ENCODE assay signal across 25 cellular contexts in genomic region chr15:66038387-66039116, GRCh38.
DNase-seq lines count a peak whose midpoint lies in the region; ATAC-seq and TF ChIP-seq lines count a peak whose summit lies in the region.
"Had no signal": no experiment of that assay in that cellular context is flagged by ENCODE, and none has a peak within 500 bp of the region (broad histone marks: within the 10 kb centered on the region; RNA-seq: fewer than 3 reads in every experiment).

No MANE protein-coding gene starts in this region.

- TF ChIP-seq CTCF in H9 (conservative IDR thresholded peaks at IDR 0.05) (no peak), sigmoid colon (IDR thresholded peaks at IDR 0.05) (no peak)

- no peaks in the 10 kb centered on the region for H3K79me1 ChIP-seq in H9 (ENCODE audit: insufficient read depth, low read depth, low read length, poor library complexity, severe bottlenecking)

- H3K27me3 ChIP-seq in H9 (ENCODE audit: insufficient read depth, low read length) (no peaks in the 10 kb centered on the region), sigmoid colon (peaks cover 5 to 70% (median 11%) of the 10 kb centered on the region in 3 donors)

- H3K9me3 Mint-ChIP-seq in H9 = peaks cover 8 to 12% of the 10 kb centered on the region in 2 experiments
- H3K9me3 Mint-ChIP-seq: activated B cell treated with CpG ODN at 0.5 μM for 24 hours; activated naive CD4-positive, alpha-beta T cell treated with anti-CD3 and anti-CD28 coated beads, Interleukin-2, amount 50 U/mL, for 72 hours had no signal

- no peak overlapping the region for H3K4me3 ChIP-seq in sigmoid colon

- peaks cover 8% of the 10 kb centered on the region; the same call in 1 of the 2 replicates for H3K4me1 ChIP-seq in H9 (ENCODE audit: insufficient read depth, low read length)
- no peaks in the 10 kb centered on the region for H3K4me1 ChIP-seq in sigmoid colon

- H3K4me3 Mint-ChIP-seq in H9 = no peak overlapping the region; a peak in 1 of 5 replicates
- H3K4me3 Mint-ChIP-seq: activated B cell treated with CpG ODN at 0.5 μM for 24 hours; CD8-positive, alpha-beta memory T cell had no signal

- no peaks in the 10 kb centered on the region for H3K36me3 ChIP-seq in sigmoid colon
- H3K36me3 ChIP-seq: neutrophil had no signal

- intact Hi-C loops in sigmoid colon (cut with DNase I) = no loop called here

- no peak overlapping the region for H4K5ac ChIP-seq in H9 (ENCODE audit: insufficient read length, low read depth, low read length)

- DNase-seq in DMS 273 (lab: John Stamatoyannopoulos, UW; ENCODE audit: unreplicated experiment) (peak; percentile 28), DMS 273 treated with DMSO at 0.1 percent for 48 hours (lab: John Stamatoyannopoulos, UW) (no peak), H9 (peak; percentile 51), astrocyte of the hippocampus (ENCODE audit: low read depth, low spot score) (peak; percentile 9), myocyte (ENCODE audit: low read depth) (peak; percentile 3), sigmoid colon (no peak)
- DNase-seq: activated B cell treated with CpG ODN at 0.5 μM for 24 hours; activated CD4-positive, alpha-beta T cell treated with anti-CD3 and anti-CD28 coated beads, Interleukin-2, amount 50 U/mL, for 4 hours; anterior cingulate cortex; caudate nucleus; CD8-positive, alpha-beta memory T cell; DMS79; IMR-90; NCI-H1417 treated with DMSO at 0.1 percent for 48 hours; NCI-H2081 treated with DMSO at 0.1 percent for 48 hours; NCI-H526 treated with DMSO at 0.1 percent for 48 hours; RPMI8226; small intestine; stimulated activated CD4-positive, alpha-beta T cell treated with anti-CD3 and anti-CD28 coated beads, Interleukin-1b, Interleukin-23, amount 100 ng/mL, for 48 hours; T-helper 9 cell had no signal

- H3K23ac ChIP-seq in H9 (ENCODE audit: insufficient read length, low read depth, low read length) = no peak overlapping the region

- peaks cover 2% of the 10 kb centered on the region for H3K27me3 Mint-ChIP-seq in H9 (ENCODE audit: low read depth)

- no peak overlapping the region for H4K8ac ChIP-seq in H9 (replicated peaks; ENCODE audit: insufficient read length, low read depth, low read length)

- no peak overlapping the region for H3K14ac ChIP-seq in H9 (ENCODE audit: insufficient read depth, low read length)

- no peaks in the 10 kb centered on the region for H3K23me2 ChIP-seq in H9 (ENCODE audit: insufficient read length, low read depth, low read length, poor library complexity, severe bottlenecking)

- no peak overlapping the region for H3T11ph ChIP-seq in H9 (ENCODE audit: low read length)

- H3K27ac ChIP-seq in H9 (ENCODE audit: insufficient read length, low read depth, low read length) (no peak overlapping the region), sigmoid colon (no peak overlapping the region)
- H3K27ac ChIP-seq: 22Rv1, neutrophil had no signal

- no peak for TF ChIP-seq POLR2A in sigmoid colon (IDR thresholded peaks at IDR 0.05)

- H3K4me2 ChIP-seq in H9 (ENCODE audit: insufficient read depth, insufficient read length, low read length) = peak overlapping the region; percentile 1

- H3K79me2 ChIP-seq in H9 (ENCODE audit: insufficient read depth, low read length) = no peaks in the 10 kb centered on the region

- H3K27ac Mint-ChIP-seq in H9 = no peak overlapping the region; a peak in 1 of 7 replicates
- H3K27ac Mint-ChIP-seq: activated B cell treated with CpG ODN at 0.5 μM for 24 hours; activated naive CD4-positive, alpha-beta T cell treated with anti-CD3 and anti-CD28 coated beads, Interleukin-2, amount 50 U/mL, for 72 hours had no signal

- no peaks in the 10 kb centered on the region for H4K20me1 ChIP-seq in H9 (ENCODE audit: control insufficient read depth, insufficient read depth, insufficient read length)

- no peak overlapping the region for H2BK120ac ChIP-seq in H9 (ENCODE audit: low read depth, low read length, poor library complexity, severe bottlenecking)

- no peak for TF ChIP-seq EP300 in sigmoid colon (IDR thresholded peaks at IDR 0.05)

- H3K36me3 Mint-ChIP-seq in H9 (ENCODE audit: insufficient read depth in 1 of 3, low read depth in 3 of 3) = peaks cover 0 to 9% (median 6%) of the 10 kb centered on the region in 3 experiments; a peak in 4 of 7 replicates
- H3K36me3 Mint-ChIP-seq: activated naive CD4-positive, alpha-beta T cell treated with anti-CD3 and anti-CD28 coated beads, Interleukin-2, amount 50 U/mL, for 72 hours had no signal

- no peak overlapping the region for H3K4ac ChIP-seq in H9 (ENCODE audit: low read depth, low read length)

- no peak overlapping the region for H2AFZ ChIP-seq in H9 (ENCODE audit: low read length)

- H2BK20ac ChIP-seq in H9 (ENCODE audit: low read depth, low read length, poor library complexity, severe bottlenecking) = no peak overlapping the region

- H4K91ac ChIP-seq in H9 (ENCODE audit: insufficient read length, low read depth, low read length) = no peak overlapping the region

- H2BK15ac ChIP-seq in H9 (ENCODE audit: low read depth, low read length) = no peak overlapping the region

- H3K18ac ChIP-seq in H9 (ENCODE audit: insufficient read length, low read depth, low read length) = no peak overlapping the region

- no peak overlapping the region for H2BK12ac ChIP-seq in H9 (ENCODE audit: insufficient read length, low read depth, low read length)

- WGBS in H9 (ENCODE audit: extremely low coverage, insufficient read length, low lambda C conversion rate) = no CpG with 5 or more reads among the region's 8 CpGs
- 51 to 60% methylated on average over 8 of the region's 8 CpGs for WGBS in sigmoid colon, 2 donors

- H2BK5ac ChIP-seq in H9 (ENCODE audit: insufficient read length, low read length) = no peak overlapping the region

- H3K4me1 Mint-ChIP-seq in H9 = peaks cover 56 to 69% of the 10 kb centered on the region in 2 experiments
- H3K4me1 Mint-ChIP-seq: activated B cell treated with CpG ODN at 0.5 μM for 24 hours; CD8-positive, alpha-beta memory T cell had no signal

- H3K56ac ChIP-seq in H9 (ENCODE audit: insufficient read length, low read depth, low read length) = no peak overlapping the region

- H2AK5ac ChIP-seq in H9 (ENCODE audit: insufficient read length, low read length) = no peak overlapping the region

- H3K9me3 ChIP-seq in H9 (ENCODE audit: control insufficient read depth, low read depth, low read length) (no peaks in the 10 kb centered on the region), sigmoid colon (no peaks in the 10 kb centered on the region)
- H3K9me3 ChIP-seq: neutrophil had no signal

- no peak overlapping the region for H3K9ac ChIP-seq in H9 (ENCODE audit: extremely low read depth, insufficient read length, low read length)

- ATAC-seq in HG03196 (IDR thresholded peaks at IDR 0.05; ENCODE audit: unreplicated experiment) (no peak), HG02588 (IDR thresholded peaks at IDR 0.05; ENCODE audit: unreplicated experiment) (no peak)
- ATAC-seq: activated naive CD4-positive, alpha-beta T cell treated with anti-CD3 and anti-CD28 coated beads, Interleukin-2, amount 50 U/mL, for 72 hours had no signal

Comparison
In these comparisons a context has a peak if more than half of its experiments do, and no peak if none do; other contexts are left out.
1. DNase-seq: peak in DMS 273 (single experiment), H9 (single experiment), astrocyte of the hippocampus (single experiment) and myocyte (single experiment); none in DMS 273 treated with DMSO at 0.1 percent for 48 hours (single experiment) and sigmoid colon (single experiment).